14 cellular contexts compared by ENCODE assay signal in the genomic region with DNA sequence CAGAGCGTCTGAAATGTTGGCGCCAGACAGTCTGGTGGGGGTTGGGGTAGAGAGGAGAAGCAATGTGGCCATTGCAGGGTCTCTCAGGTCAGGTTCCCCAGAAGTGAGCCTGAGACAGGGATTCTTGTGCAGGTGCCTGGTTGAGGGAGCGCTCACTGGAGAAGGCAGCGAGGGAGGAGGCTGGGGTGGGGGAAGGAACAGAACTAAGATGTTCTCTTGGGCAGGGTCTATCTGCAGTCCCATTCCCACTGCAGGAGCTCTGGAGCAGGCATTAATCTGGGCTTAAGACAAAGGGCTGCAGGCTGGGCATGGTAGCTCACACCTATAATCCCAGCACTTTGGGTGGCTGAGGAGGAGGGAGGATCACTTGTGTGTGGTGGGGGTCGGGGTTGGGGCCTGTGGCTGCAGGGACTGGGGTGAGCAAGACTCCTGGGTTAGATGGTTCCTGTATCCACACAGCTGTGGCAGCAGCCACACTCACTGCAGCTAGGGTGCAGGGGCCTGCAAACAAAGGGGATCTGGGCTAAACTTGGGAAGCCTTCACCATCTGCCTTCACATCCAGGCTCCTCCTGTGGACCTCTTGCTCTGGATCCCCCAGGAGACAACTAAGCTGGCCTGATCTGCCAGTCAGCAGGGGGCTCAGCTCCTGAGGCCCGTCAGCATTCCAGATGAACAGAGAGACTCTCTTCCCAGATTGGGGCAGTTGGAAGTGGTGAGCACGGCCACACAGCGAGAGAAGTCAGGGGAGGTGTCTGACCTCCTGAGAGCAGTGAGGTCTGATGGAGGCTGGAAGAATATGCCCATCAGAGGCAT.
"Had no signal": no experiment of that assay in that cellular context is flagged by ENCODE, and none has a peak within 500 bp of the region (broad histone marks: within the 10 kb centered on the region; RNA-seq: fewer than 3 reads in every experiment).

No MANE protein-coding gene starts in this region.

- H3K27ac Mint-ChIP-seq: dendritic cell treated with granulocyte-macrophage colony-stimulating factor and Interleukin-4, amounts not matched to agents 40 ng/mL and 50 ng/mL, for 4 days; natural killer cell; stimulated activated effector memory CD8-positive, alpha-beta T cell treated with anti-CD3 and anti-CD28 coated beads, Interleukin-12 subunit alpha, Interleukin-12 subunit beta, amount 100 ng/mL, for 72 hours had no signal

- H3K36me3 Mint-ChIP-seq: natural killer cell; stimulated activated effector memory CD8-positive, alpha-beta T cell treated with anti-CD3 and anti-CD28 coated beads, Interleukin-12 subunit alpha, Interleukin-12 subunit beta, amount 100 ng/mL, for 72 hours had no signal

- DNase-seq: heart left ventricle; hippocampal formation; kidney glomerular epithelial cell; mucosa of descending colon; natural killer cell; occipital lobe; right lobe of liver; stimulated activated CD4-positive, alpha-beta T cell treated with anti-CD3 and anti-CD28 coated beads, Interleukin-4, amount 100 ng/mL, for 1 hour; stimulated activated CD8-positive, alpha-beta memory T cell treated with anti-CD3 and anti-CD28 coated beads, Interleukin-4, amount 100 ng/mL, for 48 hours; stimulated activated naive CD8-positive, alpha-beta T cell treated with anti-CD3 and anti-CD28 coated beads, Interleukin-15, Interleukin-2, amounts not matched to agents 100 U/mL and 50 U/mL, for 24 hours; upper lobe of right lung had no signal

- H3K4me1 Mint-ChIP-seq: natural killer cell; stimulated activated effector memory CD8-positive, alpha-beta T cell treated with anti-CD3 and anti-CD28 coated beads, Interleukin-12 subunit alpha, Interleukin-12 subunit beta, amount 100 ng/mL, for 72 hours had no signal

- H3K4me3 Mint-ChIP-seq: dendritic cell treated with granulocyte-macrophage colony-stimulating factor and Interleukin-4, amounts not matched to agents 40 ng/mL and 50 ng/mL, for 4 days; natural killer cell; neural crest cell; stimulated activated effector memory CD8-positive, alpha-beta T cell treated with anti-CD3 and anti-CD28 coated beads, Interleukin-12 subunit alpha, Interleukin-12 subunit beta, amount 100 ng/mL, for 72 hours had no signal

- ATAC-seq: heart left ventricle; mucosa of descending colon; natural killer cell; right lobe of liver; stimulated activated effector memory CD8-positive, alpha-beta T cell treated with anti-CD3 and anti-CD28 coated beads, Interleukin-12 subunit alpha, Interleukin-12 subunit beta, amount 100 ng/mL, for 72 hours; stimulated activated naive CD8-positive, alpha-beta T cell treated with anti-CD3 and anti-CD28 coated beads, Interleukin-15, Interleukin-2, amounts not matched to agents 100 U/mL and 50 U/mL, for 24 hours; upper lobe of right lung had no signal

- H3K9me3 Mint-ChIP-seq: dendritic cell treated with granulocyte-macrophage colony-stimulating factor and Interleukin-4, amounts not matched to agents 40 ng/mL and 50 ng/mL, for 4 days; natural killer cell; neural crest cell; stimulated activated effector memory CD8-positive, alpha-beta T cell treated with anti-CD3 and anti-CD28 coated beads, Interleukin-12 subunit alpha, Interleukin-12 subunit beta, amount 100 ng/mL, for 72 hours had no signal
